22 cellular contexts compared by ENCODE assay signal in the genomic region with DNA sequence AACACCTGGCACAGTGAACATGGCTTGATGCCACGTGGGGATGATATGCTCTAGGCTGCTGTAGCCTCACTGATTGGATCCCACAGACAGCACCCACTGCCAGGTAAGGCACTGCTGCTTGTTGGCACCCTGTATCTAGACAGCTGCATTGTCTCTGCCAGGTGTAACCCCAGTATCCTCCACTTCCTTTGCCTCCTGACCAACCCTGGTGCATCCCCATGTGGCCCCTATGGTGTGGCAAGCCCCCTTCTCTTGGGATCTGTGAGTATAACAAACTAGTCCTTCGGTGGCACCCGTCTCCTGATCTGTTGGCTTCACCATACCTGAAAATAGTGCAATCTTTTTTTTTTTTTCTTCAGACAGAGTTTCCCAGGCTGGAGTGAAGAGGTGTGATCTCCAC. TPM values are rescaled to one million over a fixed set of nuclear protein-coding genes. Genes with fewer than 3 reads are reported as not detected.
DNase-seq lines count a peak whose midpoint lies in the region; ATAC-seq and TF ChIP-seq lines count a peak whose summit lies in the region.
"Had no signal": no experiment of that assay in that cellular context is flagged by ENCODE, and none has a peak within 500 bp of the region (broad histone marks: within the 10 kb centered on the region; RNA-seq: fewer than 3 reads in every experiment).

No MANE protein-coding gene starts in this region.

- no peaks in the 10 kb centered on the region for H3K36me3 ChIP-seq in OCI-LY7 (ENCODE audit: insufficient read depth, low read length)
- no peaks in the 10 kb centered on the region for H3K36me3 ChIP-seq in mesendoderm (ENCODE audit: control insufficient read depth, insufficient read depth, low read length)
- H3K36me3 ChIP-seq: MG63 had no signal

- no peak for ATAC-seq in activated naive CD8-positive, alpha-beta T cell treated with anti-CD3 and anti-CD28 coated beads, Interleukin-2, amount 50 U/mL, for 24 hours
- no peak for ATAC-seq in GM19351 (IDR thresholded peaks at IDR 0.05; ENCODE audit: unreplicated experiment)
- ATAC-seq in HG02970 (IDR thresholded peaks at IDR 0.05; ENCODE audit: low FRiP score, unreplicated experiment), result no peak
- ATAC-seq: GM23338, HCT116 had no signal

- intact Hi-C loops in OCI-LY7 (cut with micrococcal nuclease; ENCODE audit: unreplicated experiment), result no loop called here

- H3K27ac Mint-ChIP-seq in activated naive CD8-positive, alpha-beta T cell treated with anti-CD3 and anti-CD28 coated beads, Interleukin-2, amount 50 U/mL, for 24 hours, result peak overlapping the region; percentile 55
- H3K27ac Mint-ChIP-seq in activated naive CD8-positive, alpha-beta T cell treated with anti-CD3 and anti-CD28 coated beads for 36 hours, result no peak overlapping the region
- H3K27ac Mint-ChIP-seq: GM23338, IgD-negative memory B cell had no signal

- CTCF ChIA-PET in OCI-LY7 (lab: Charles Lee; ENCODE audit: unreplicated experiment), result no interaction called here

- H3K4me1 ChIP-seq in OCI-LY7 (ENCODE audit: insufficient read depth, low read length, poor library complexity, severe bottlenecking), result peaks cover 59% of the 10 kb centered on the region
- H3K4me1 ChIP-seq in mesendoderm (ENCODE audit: control insufficient read depth, low read depth, low read length), result peaks cover 9% of the 10 kb centered on the region

- no peak for TF ChIP-seq CTCF in OCI-LY7 (conservative IDR thresholded peaks at IDR 0.05; ENCODE audit: low read length)

- H2BK5ac ChIP-seq in mesendoderm (ENCODE audit: low read length), result no peak overlapping the region

- peak overlapping the region; percentile 4 for H2AK5ac ChIP-seq in mesendoderm (ENCODE audit: low read length)

- no peak overlapping the region for H3K9ac ChIP-seq in mesendoderm (ENCODE audit: low read length)

- H4K20me1 ChIP-seq in OCI-LY7 (ENCODE audit: insufficient read depth, low read length), result no peaks in the 10 kb centered on the region

- H3K4me1 Mint-ChIP-seq in activated naive CD8-positive, alpha-beta T cell treated with anti-CD3 and anti-CD28 coated beads, Interleukin-2, amount 50 U/mL, for 24 hours, result peaks cover 28% of the 10 kb centered on the region
- H3K4me1 Mint-ChIP-seq in activated naive CD8-positive, alpha-beta T cell treated with anti-CD3 and anti-CD28 coated beads for 36 hours, result peaks cover 7% of the 10 kb centered on the region

- H3K79me2 ChIP-seq in OCI-LY7 (ENCODE audit: insufficient read depth, low read depth, low read length), result no peaks in the 10 kb centered on the region
- no peaks in the 10 kb centered on the region for H3K79me2 ChIP-seq in mesendoderm (ENCODE audit: control insufficient read depth, insufficient read depth, low read length)

- no peak overlapping the region for H2BK120ac ChIP-seq in mesendoderm (ENCODE audit: low read depth, low read length)

- no peaks in the 10 kb centered on the region for H3K27me3 ChIP-seq in mesendoderm (ENCODE audit: insufficient read depth, low read length, poor library complexity)
- H3K27me3 ChIP-seq: MG63 had no signal

- H3K9me2 ChIP-seq in OCI-LY7 (ENCODE audit: insufficient read depth, low read length), result no peaks in the 10 kb centered on the region

- BruUV-seq in OCI-LY7 (replicated peaks; lab: Mats Ljungman, UMichigan), result no TSS peak

- no peak overlapping the region for H4K8ac ChIP-seq in mesendoderm (ENCODE audit: low read depth, low read length)

- no peak overlapping the region for H2BK15ac ChIP-seq in mesendoderm (replicated peaks; ENCODE audit: low read depth)

- H2AFZ ChIP-seq in OCI-LY7 (ENCODE audit: low read length), result peak overlapping the region; percentile 84
- H2AFZ ChIP-seq: GM23338 had no signal

- H3K56ac ChIP-seq in mesendoderm (ENCODE audit: low read length), result peak overlapping the region; percentile 40

- POLR2A ChIA-PET in OCI-LY7 (lab: Charles Lee), result no interaction called here

- WGBS in mesendoderm (ENCODE audit: extremely low coverage, insufficient coverage, low lambda C conversion rate), result no CpG with 5 or more reads among the region's 3 CpGs

- H3K23ac ChIP-seq in mesendoderm (ENCODE audit: low read length), result no peak overlapping the region

- no peak overlapping the region for H4K5ac ChIP-seq in mesendoderm (ENCODE audit: low read length)

- no peak overlapping the region for H3K18ac ChIP-seq in mesendoderm (ENCODE audit: low read length)

- no peak overlapping the region for H3K4ac ChIP-seq in mesendoderm (ENCODE audit: low read depth, low read length)

- H3K4me3 ChIP-seq in OCI-LY7 (ENCODE audit: low read depth, low read length, poor library complexity, severe bottlenecking) (no peak overlapping the region), mesendoderm (ENCODE audit: low read length) (no peak overlapping the region)
- H3K4me3 ChIP-seq: GM23338, MG63 had no signal

- H3K4me3 Mint-ChIP-seq in activated naive CD8-positive, alpha-beta T cell treated with anti-CD3 and anti-CD28 coated beads, Interleukin-2, amount 50 U/mL, for 24 hours, result no peak overlapping the region
- no peak overlapping the region for H3K4me3 Mint-ChIP-seq in activated naive CD8-positive, alpha-beta T cell treated with anti-CD3 and anti-CD28 coated beads for 36 hours
- H3K4me3 Mint-ChIP-seq: GM23338, IgD-negative memory B cell had no signal

- H3K4me2 ChIP-seq in OCI-LY7 (ENCODE audit: low read length) (peak overlapping the region; percentile 55), mesendoderm (ENCODE audit: low read length) (no peak overlapping the region)
- H3K4me2 ChIP-seq: GM23338 had no signal

- no peaks in the 10 kb centered on the region for H3K36me3 Mint-ChIP-seq in activated naive CD8-positive, alpha-beta T cell treated with anti-CD3 and anti-CD28 coated beads, Interleukin-2, amount 50 U/mL, for 24 hours (ENCODE audit: low read depth)
- H3K36me3 Mint-ChIP-seq in activated naive CD8-positive, alpha-beta T cell treated with anti-CD3 and anti-CD28 coated beads for 36 hours, result no peaks in the 10 kb centered on the region
- H3K36me3 Mint-ChIP-seq: IgD-negative memory B cell had no signal

- H3K9me3 Mint-ChIP-seq in activated naive CD8-positive, alpha-beta T cell treated with anti-CD3 and anti-CD28 coated beads, Interleukin-2, amount 50 U/mL, for 24 hours, result no peaks in the 10 kb centered on the region
- no peaks in the 10 kb centered on the region for H3K9me3 Mint-ChIP-seq in activated naive CD8-positive, alpha-beta T cell treated with anti-CD3 and anti-CD28 coated beads for 36 hours

- H3K9me3 ChIP-seq in OCI-LY7 (ENCODE audit: low read length), result no peaks in the 10 kb centered on the region
- H3K9me3 ChIP-seq: MG63 had no signal

- H3K27ac ChIP-seq in OCI-LY7 (ENCODE audit: low read depth, low read length, poor library complexity, severe bottlenecking) (peak overlapping the region; percentile 61), mesendoderm (ENCODE audit: low read depth, low read length) (no peak overlapping the region)
- H3K27ac ChIP-seq: C4-2B had no signal

- no peak for DNase-seq in activated naive CD8-positive, alpha-beta T cell treated with anti-CD3 and anti-CD28 coated beads, Interleukin-2, amount 50 U/mL, for 24 hours
- no peak for DNase-seq in activated naive CD8-positive, alpha-beta T cell treated with anti-CD3 and anti-CD28 coated beads for 36 hours
- DNase-seq in OCI-LY7 (ENCODE audit: low spot score) (no peak), mesendoderm (no peak), NCI-H2171 treated with DMSO at 0.1 percent for 48 hours (lab: John Stamatoyannopoulos, UW) (no peak)
- DNase-seq: DND-41, Kasumi-1, MG63, NCI-H1048, NCI-H1436, NCI-H1930, NCI-H2171, NCI-H510A, NCI-H748 treated with DMSO at 0.1 percent for 48 hours, SHP77 had no signal

- H3K27me3 Mint-ChIP-seq in activated naive CD8-positive, alpha-beta T cell treated with anti-CD3 and anti-CD28 coated beads, Interleukin-2, amount 50 U/mL, for 24 hours, result peaks cover 2% of the 10 kb centered on the region
- H3K27me3 Mint-ChIP-seq in activated naive CD8-positive, alpha-beta T cell treated with anti-CD3 and anti-CD28 coated beads for 36 hours, result no peaks in the 10 kb centered on the region

- H3K79me1 ChIP-seq in mesendoderm (ENCODE audit: low read length), result no peaks in the 10 kb centered on the region

RNA-seq across cellular contexts. Expression of a gene that starts 11.1 kb away (rescaled TPM):
- not detected for total RNA-seq in activated naive CD8-positive, alpha-beta T cell treated with anti-CD3 and anti-CD28 coated beads for 36 hours
- not detected in 2 replicates for total RNA-seq in OCI-LY7 (2014; rRNA removed; shearing (Covaris generic))
- not detected in 2 replicates for total RNA-seq in OCI-LY7 (2022)
- not detected for polyA plus RNA-seq in mesendoderm (2013, experiment 1 of 2)
- polyA plus RNA-seq in mesendoderm (2013, experiment 2 of 2), result not detected
- total RNA-seq: GM23338, RPMI7951 had no signal
- polyA plus RNA-seq: GM23338, IgD-negative memory B cell had no signal
